31 cellular contexts compared by ENCODE assay signal in genomic region chr12:90645181-90645580, GRCh38.
"Had no signal": no experiment of that assay in that cellular context is flagged by ENCODE, and none has a peak within 500 bp of the region (broad histone marks: within the 10 kb centered on the region; RNA-seq: fewer than 3 reads in every experiment).

No MANE protein-coding gene starts in this region.

- H3K9me3 Mint-ChIP-seq: neural progenitor cell; stimulated activated naive CD8-positive, alpha-beta T cell treated with anti-CD3 and anti-CD28 coated beads, Interleukin-15, Interleukin-2, amounts not matched to agents 100 ng/mL and 50 ng/mL, for 24 hours had no signal

- H3K4me3 Mint-ChIP-seq: naive thymus-derived CD4-positive, alpha-beta T cell; natural killer cell; nephron; neural progenitor cell; stimulated activated memory B cell treated with anti-CD40 and anti-IgM and Interleukin-4, amounts not matched to agents 10 μg/mL and 1 μg/mL and 100 μg/mL, for 72 hours; stimulated activated naive CD8-positive, alpha-beta T cell treated with anti-CD3 and anti-CD28 coated beads, Interleukin-15, Interleukin-2, amounts not matched to agents 100 ng/mL and 50 ng/mL, for 24 hours had no signal

- FAIRE-seq: urothelium cell line had no signal

- H3K79me2 ChIP-seq: parathyroid adenoma had no signal

- H3K4me1 ChIP-seq: neural progenitor cell, parathyroid adenoma, psoas muscle, right lobe of liver, sigmoid colon, spleen, stomach, thyroid gland, tibial nerve, upper lobe of left lung, vagina had no signal

- H3K36me3 Mint-ChIP-seq: naive thymus-derived CD4-positive, alpha-beta T cell; natural killer cell; neural progenitor cell; stimulated activated memory B cell treated with anti-CD40 and anti-IgM and Interleukin-4, amounts not matched to agents 10 μg/mL and 1 μg/mL and 100 μg/mL, for 72 hours had no signal

- H2AFZ ChIP-seq: neural progenitor cell, parathyroid adenoma had no signal

- H3K9me3 ChIP-seq: ovary, psoas muscle, right lobe of liver, sigmoid colon, thoracic aorta, thyroid gland, upper lobe of left lung, vagina had no signal

- H3K27ac Mint-ChIP-seq: naive thymus-derived CD4-positive, alpha-beta T cell; natural killer cell; nephron; neural progenitor cell; progenitor cell of endocrine pancreas; stimulated activated memory B cell treated with anti-CD40 and anti-IgM and Interleukin-4, amounts not matched to agents 10 μg/mL and 1 μg/mL and 100 μg/mL, for 72 hours; stimulated activated naive CD8-positive, alpha-beta T cell treated with anti-CD3 and anti-CD28 coated beads, Interleukin-15, Interleukin-2, amounts not matched to agents 100 ng/mL and 50 ng/mL, for 24 hours had no signal

- ATAC-seq: naive thymus-derived CD4-positive, alpha-beta T cell; natural killer cell; psoas muscle; right cardiac atrium; right lobe of liver; stimulated activated memory B cell treated with anti-CD40 and anti-IgM and Interleukin-4, amounts not matched to agents 10 μg/mL and 1 μg/mL and 100 μg/mL, for 72 hours had no signal

- H3K4me1 Mint-ChIP-seq: naive thymus-derived CD4-positive, alpha-beta T cell; natural killer cell; nephron; neural progenitor cell; stimulated activated memory B cell treated with anti-CD40 and anti-IgM and Interleukin-4, amounts not matched to agents 10 μg/mL and 1 μg/mL and 100 μg/mL, for 72 hours had no signal

- H3K27me3 ChIP-seq: neural progenitor cell, ovary, right lobe of liver, sigmoid colon, spleen, stomach, thyroid gland, tibial nerve, upper lobe of left lung, vagina had no signal

- H3K27me3 Mint-ChIP-seq: naive thymus-derived CD4-positive, alpha-beta T cell; progenitor cell of endocrine pancreas; stimulated activated memory B cell treated with anti-CD40 and anti-IgM and Interleukin-4, amounts not matched to agents 10 μg/mL and 1 μg/mL and 100 μg/mL, for 72 hours; stimulated activated naive CD8-positive, alpha-beta T cell treated with anti-CD3 and anti-CD28 coated beads, Interleukin-15, Interleukin-2, amounts not matched to agents 100 ng/mL and 50 ng/mL, for 24 hours had no signal

- H3K27ac ChIP-seq: neural progenitor cell, ovary, parathyroid adenoma, psoas muscle, right lobe of liver, sigmoid colon, spleen, stomach, thoracic aorta, thyroid gland, tibial nerve, upper lobe of left lung, vagina had no signal

- H3K36me3 ChIP-seq: neural progenitor cell, ovary, right lobe of liver, sigmoid colon, spleen, stomach, thoracic aorta, thyroid gland, tibial nerve, upper lobe of left lung, vagina had no signal

- H3K4me3 ChIP-seq: neural progenitor cell, ovary, psoas muscle, right lobe of liver, sigmoid colon, smooth muscle cell, spleen, stomach, thoracic aorta, thyroid gland, tibial nerve, upper lobe of left lung, vagina had no signal

- DNase-seq: naive thymus-derived CD4-positive, alpha-beta T cell; natural killer cell; occipital lobe; ovary; posterior cingulate gyrus; psoas muscle; right cardiac atrium; right lobe of liver; sigmoid colon; spleen; stimulated activated CD4-positive, alpha-beta T cell treated with anti-CD3 and anti-CD28 coated beads, Interleukin-12 subunit alpha, Interleukin-12 subunit beta, amount 100 ng/mL, for 4 hours; stimulated activated CD4-positive, alpha-beta T cell treated with anti-CD3 and anti-CD28 coated beads, Interleukin-1b, Interleukin-23, amount 100 ng/mL, for 48 hours; stimulated activated CD4-positive, alpha-beta T cell treated with anti-CD3 and anti-CD28 coated beads, Interleukin-4, amount 100 ng/mL, for 1 hour; stimulated activated CD4-positive, alpha-beta T cell treated with anti-CD3 and anti-CD28 coated beads, Interleukin-4, amount 100 ng/mL, for 4 hours; stimulated activated CD8-positive, alpha-beta memory T cell treated with anti-CD3 and anti-CD28 coated beads, Interleukin-4, amount 100 ng/mL, for 48 hours; stimulated activated naive CD4-positive, alpha-beta T cell treated with Interleukin-2 at 50 U/mL for 16 hours; stomach; thyroid gland; trophoblast cell; upper lobe of left lung had no signal

- H3K4me2 ChIP-seq: neural progenitor cell, smooth muscle cell had no signal
